In genomic region chr9:104879555-104880318, GRCh38 we compare ENCODE assay signal across 11 cellular contexts. TPM values are rescaled to one million over a fixed set of nuclear protein-coding genes. Genes with fewer than 3 reads are reported as not detected.
A peak's percentile ranks its signal among the peaks of the same experiment; 100 is the strongest.
DNase-seq lines count a peak whose midpoint lies in the region; ATAC-seq, FAIRE-seq and TF ChIP-seq lines count a peak whose summit lies in the region.
"Had no signal": no experiment of that assay in that cellular context is flagged by ENCODE, and none has a peak within 500 bp of the region (broad histone marks: within the 10 kb centered on the region; RNA-seq: fewer than 3 reads in every experiment).

No MANE protein-coding gene starts in this region.

- no peak for FAIRE-seq in D721Med (lab: Jason Lieb, UNC)
- FAIRE-seq: small intestine had no signal

- DNase-seq in AG09309 (ENCODE audit: low read depth), result peak; percentile 52
- DNase-seq in brain microvascular endothelial cell, result no peak
- DNase-seq in heart left ventricle, result no peak
- peak; percentile 50 for DNase-seq in posterior vena cava (ENCODE audit: low spot score)
- no peak for DNase-seq in D721Med (ENCODE audit: insufficient read length, low spot score)
- DNase-seq in HAP-1 (ENCODE audit: low spot score in 2 of 2), result no peak
- no peak for DNase-seq in activated CD4-positive, alpha-beta T cell treated with anti-CD3 and anti-CD28 coated beads, Interleukin-2, amount 50 U/mL, for 4 hours
- DNase-seq in NAMALWA (ENCODE audit: low spot score), result no peak
- DNase-seq: activated CD4-positive, CD25-positive, alpha-beta regulatory T cell treated with anti-CD3 and anti-CD28 coated beads, Interleukin-2, amount 50 U/mL, for 72 hours; small intestine; uterus had no signal

- in situ Hi-C loops in brain microvascular endothelial cell (cut with HindIII; ENCODE audit: low pct_ligation_motif_present, low sequenced_read_pairs) (no loop called here), HAP-1 (cut with MboI; ENCODE audit: low sequenced_read_pairs) (no loop called here)

- H3K36me3 ChIP-seq in brain microvascular endothelial cell (replicated peaks) (peaks cover 83% of the 10 kb centered on the region), heart left ventricle (peaks cover 0 to 86% (median 30%) of the 10 kb centered on the region in 9 donors), HAP-1 (replicated peaks) (no peaks in the 10 kb centered on the region)
- H3K36me3 ChIP-seq: uterus had no signal

- intact Hi-C loops in heart left ventricle (cut with DNase I), result loop anchor here in 1 of 10 donors (2.0 kb wide), 1 partner anchor 23 kb away; no protein-coding TSS in a partner anchor
- intact Hi-C loops in posterior vena cava (cut with DNase I), result no loop called here

- H3K9me3 ChIP-seq in heart left ventricle (no peaks in the 10 kb centered on the region), HAP-1 (no peaks in the 10 kb centered on the region; the same call in 1 of the 2 replicates)
- H3K9me3 ChIP-seq: uterus had no signal

- no peak for TF ChIP-seq POLR2A in heart left ventricle (IDR thresholded peaks at IDR 0.05)

- H3K27ac ChIP-seq in brain microvascular endothelial cell (peak overlapping the region; percentile 54), heart left ventricle (peak overlapping the region in 9 of 12 donors; percentile 3 to 81 (median 54))

- ATAC-seq in heart left ventricle, result peak in 3 of 4 donors; percentile 22 to 73 (median 47)

- WGBS in heart left ventricle, 4 donors, result 50 to 59% (median 57%) methylated on average over 6 of the region's 6 CpGs

- TF ChIP-seq CTCF in AG09309 (IDR thresholded peaks at IDR 0.05; ENCODE audit: control insufficient read depth, insufficient read depth, low read depth, low read length, missing control alignments) (no peak), brain microvascular endothelial cell (IDR thresholded peaks at IDR 0.05; ENCODE audit: low read depth, low read length, missing control alignments) (no peak), heart left ventricle (IDR thresholded peaks at IDR 0.05) (no peak), D721Med (IDR thresholded peaks at IDR 0.05; ENCODE audit: insufficient read depth, missing control alignments) (no peak)

- H3K4me1 ChIP-seq in heart left ventricle (peaks cover 0 to 34% (median 17%) of the 10 kb centered on the region in 12 donors), HAP-1 (peaks cover 27% of the 10 kb centered on the region)
- H3K4me1 ChIP-seq: uterus had no signal

- H3K27me3 ChIP-seq in brain microvascular endothelial cell (replicated peaks) (no peaks in the 10 kb centered on the region), heart left ventricle (no peaks in the 10 kb centered on the region), HAP-1 (ENCODE audit: low read depth) (no peaks in the 10 kb centered on the region)
- H3K27me3 ChIP-seq: uterus had no signal

- H3K4me3 ChIP-seq in AG09309 (ENCODE audit: control insufficient read depth, low read depth, low read length) (no peak overlapping the region), brain microvascular endothelial cell (ENCODE audit: low read depth, low read length) (no peak overlapping the region), heart left ventricle (no peak overlapping the region), HAP-1 (no peak overlapping the region)
- H3K4me3 ChIP-seq: uterus had no signal

RNA-seq across cellular contexts. Expression of gene ABCA1, which starts 48.2 kb away (rescaled TPM):
- total RNA-seq in heart left ventricle (10 to 100 TPM in 6 of 9 donors, 1 to 10 TPM in 3; 5.2 to 45.3 (median 12.0) TPM), posterior vena cava (10 to 100 TPM; 23.5 to 32.9 TPM)
- 1 to 10 TPM; 2.1 to 4.4 TPM for polyA plus RNA-seq in heart left ventricle

Comparison
In these comparisons a context has a peak if more than half of its experiments do, and no peak if none do; other contexts are left out.
1. DNase-seq: peak in AG09309 (single experiment) and posterior vena cava (single experiment); none in brain microvascular endothelial cell (single experiment), heart left ventricle (0 of 5), D721Med (single experiment), HAP-1 (0 of 2), activated CD4-positive, alpha-beta T cell treated with anti-CD3 and anti-CD28 coated beads, Interleukin-2, amount 50 U/mL, for 4 hours (0 of 2) and NAMALWA (single experiment).